Comparison of ENCODE assay signal across 14 cellular contexts in genomic region chr4:181637186-181638105, GRCh38.
"Had no signal": no experiment of that assay in that cellular context is flagged by ENCODE, and none has a peak within 500 bp of the region (broad histone marks: within the 10 kb centered on the region; RNA-seq: fewer than 3 reads in every experiment).

No MANE protein-coding gene starts in this region.

- H3K36me3 ChIP-seq: breast epithelium, heart left ventricle, right lobe of liver had no signal

- H3K36me3 Mint-ChIP-seq: natural killer cell treated with Interleukin-12 subunit alpha and Interleukin-12 subunit beta and Interleukin-15 and Interleukin-18, amount 100 ng/mL, for 72 hours had no signal

- H3K9me3 ChIP-seq: breast epithelium, right lobe of liver had no signal

- DNase-seq: activated CD4-positive, alpha-beta T cell treated with anti-CD3 and anti-CD28 coated beads for 48 hours; activated naive CD4-positive, alpha-beta T cell treated with anti-CD3 and anti-CD28 coated beads, Interleukin-2, amount 50 U/mL, for 16 hours; dorsolateral prefrontal cortex; foreskin melanocyte; heart left ventricle; nucleus accumbens; right lobe of liver; stimulated activated CD4-positive, alpha-beta T cell treated with anti-CD3 and anti-CD28 coated beads, Interleukin-2, amount 100 ng/mL, for 48 hours; stimulated activated naive CD4-positive, alpha-beta T cell treated with Interleukin-2 at 50 U/mL for 16 hours; trophoblast cell had no signal

- H3K4me3 Mint-ChIP-seq: natural killer cell treated with Interleukin-12 subunit alpha and Interleukin-12 subunit beta and Interleukin-15 and Interleukin-18, amount 100 ng/mL, for 72 hours; WTC11 had no signal

- H3K4me3 ChIP-seq: breast epithelium, dorsolateral prefrontal cortex, heart left ventricle, right lobe of liver had no signal

- H3K27me3 Mint-ChIP-seq: natural killer cell treated with Interleukin-12 subunit alpha and Interleukin-12 subunit beta and Interleukin-15 and Interleukin-18, amount 100 ng/mL, for 72 hours; progenitor cell of endocrine pancreas had no signal

- H3K4me1 ChIP-seq: breast epithelium, heart left ventricle, right lobe of liver had no signal

- H3K27ac ChIP-seq: breast epithelium, dorsolateral prefrontal cortex, heart left ventricle, right lobe of liver had no signal

- H3K27ac Mint-ChIP-seq: natural killer cell treated with Interleukin-12 subunit alpha and Interleukin-12 subunit beta and Interleukin-15 and Interleukin-18, amount 100 ng/mL, for 72 hours; progenitor cell of endocrine pancreas; WTC11 had no signal

- H3K27me3 ChIP-seq: breast epithelium, heart left ventricle, right lobe of liver had no signal

- ATAC-seq: natural killer cell treated with Interleukin-12 subunit alpha and Interleukin-12 subunit beta and Interleukin-15 and Interleukin-18, amount 100 ng/mL, for 72 hours; right lobe of liver; WTC11 had no signal
